Comparison of ENCODE assay signal across 21 cellular contexts in the genomic region with DNA sequence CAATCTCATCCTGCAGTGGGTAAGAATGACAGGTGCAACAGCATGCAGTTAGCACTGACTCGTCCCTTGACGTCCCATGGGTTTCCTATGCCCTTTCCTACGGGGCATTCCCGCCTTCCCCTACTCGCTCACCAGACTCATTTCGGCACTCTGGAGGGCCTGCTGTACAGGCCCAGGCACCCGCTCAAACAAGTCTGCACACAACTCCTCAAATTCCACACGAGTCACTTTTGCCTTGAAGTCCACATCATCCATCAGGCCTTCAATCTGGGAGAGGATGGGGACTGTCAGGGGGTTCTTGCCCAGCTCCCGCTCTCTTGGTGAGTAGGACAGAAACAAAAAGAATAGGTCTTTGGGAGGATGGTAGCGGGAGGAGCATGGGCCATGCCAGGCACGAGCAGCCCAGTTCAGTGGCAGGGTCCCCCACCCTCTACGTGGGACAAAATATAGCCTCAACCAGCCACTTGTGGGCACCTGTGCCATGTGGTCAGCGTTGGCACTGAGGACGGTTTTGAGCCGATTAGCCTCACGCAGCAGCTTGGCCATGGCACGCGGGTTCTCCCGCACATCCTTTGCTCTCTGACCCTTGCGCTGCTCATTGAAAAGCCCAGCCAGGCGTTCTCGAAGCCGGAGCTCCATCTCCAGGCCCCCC. TPM values are rescaled to one million over a fixed set of nuclear protein-coding genes. Genes with fewer than 3 reads are reported as not detected.
DNase-seq lines count a peak whose midpoint lies in the region; ATAC-seq, FAIRE-seq and TF ChIP-seq lines count a peak whose summit lies in the region.
"Had no signal": no experiment of that assay in that cellular context is flagged by ENCODE, and none has a peak within 500 bp of the region (broad histone marks: within the 10 kb centered on the region; RNA-seq: fewer than 3 reads in every experiment).

No MANE protein-coding gene starts in this region.

- TF ChIP-seq CTCF in K562 (IDR thresholded peaks at IDR 0.05 in 2 of 3, conservative IDR thresholded peaks at IDR 0.05 in 1 of 3; ENCODE audit: insufficient read depth in 2 of 3, low read depth in 1 of 3, low read length in 3 of 3): no peak
- TF ChIP-seq CTCF in tibial nerve (IDR thresholded peaks at IDR 0.05): no peak

- no peak for ATAC-seq in activated T-cell treated with anti-CD3 and anti-CD28 coated beads, Interleukin-2, amount 50 U/mL, for 72 hours (replicated peaks in 1 of 2)
- ATAC-seq in HG02840 (IDR thresholded peaks at IDR 0.05; ENCODE audit: low FRiP score, unreplicated experiment): peak; percentile 5
- no peak for ATAC-seq in K562
- ATAC-seq in stimulated activated effector memory CD8-positive, alpha-beta T cell treated with anti-CD3 and anti-CD28 coated beads, Interleukin-12 subunit alpha, Interleukin-12 subunit beta, amount 100 ng/mL, for 72 hours: no peak
- ATAC-seq: CD8-positive, alpha-beta T cell had no signal

- H4K20me1 ChIP-seq in K562 (replicated peaks; ENCODE audit: control insufficient read depth, insufficient read depth, low read length): no peaks in the 10 kb centered on the region

- H3K4me3 ChIP-seq in K562 (no peak overlapping the region), tibial nerve (no peak overlapping the region)
- H3K4me3 ChIP-seq: upper lobe of left lung had no signal

- H3K9me3 ChIP-seq in K562 (replicated peaks; ENCODE audit: control insufficient read depth, insufficient read depth, low read depth, low read length): no peaks in the 10 kb centered on the region
- no peaks in the 10 kb centered on the region for H3K9me3 ChIP-seq in tibial nerve
- H3K9me3 ChIP-seq: upper lobe of left lung had no signal

- peak overlapping the region; percentile 23 to 33 for H3K4me3 Mint-ChIP-seq in activated T-cell treated with anti-CD3 and anti-CD28 coated beads, Interleukin-2, amount 50 U/mL, for 72 hours
- no peak overlapping the region for H3K4me3 Mint-ChIP-seq in stimulated activated effector memory CD8-positive, alpha-beta T cell treated with anti-CD3 and anti-CD28 coated beads, Interleukin-12 subunit alpha, Interleukin-12 subunit beta, amount 100 ng/mL, for 72 hours
- H3K4me3 Mint-ChIP-seq: CD8-positive, alpha-beta T cell; HFFc6 had no signal

- 96% methylated on average over 22 of the region's 23 CpGs for WGBS in K562 (ENCODE audit: insufficient coverage, low coverage, missing lambda C conversion rate)
- 92 to 94% methylated on average over 23 of the region's 23 CpGs for WGBS in tibial nerve, 2 donors

- TF ChIP-seq EP300 in K562 (IDR thresholded peaks at IDR 0.05; ENCODE audit: low read length) (no peak), tibial nerve (IDR thresholded peaks at IDR 0.05) (no peak)

- intact Hi-C loops in K562 (cut with micrococcal nuclease): no loop called here

- H3K9ac ChIP-seq in K562 (ENCODE audit: insufficient read depth in 1 of 2, low read depth in 2 of 2, low read length in 2 of 2): peak overlapping the region in 1 of 2 experiments; percentile 41; a peak in 1 of 4 replicates

- no TSS peak for BruUV-seq in K562 (replicated peaks; lab: Mats Ljungman, UMichigan)

- TF ChIP-seq POLR2A in K562 (conservative IDR thresholded peaks at IDR 0.05) (no peak), tibial nerve (IDR thresholded peaks at IDR 0.05) (no peak)

- no peak overlapping the region for H3K4me2 ChIP-seq in K562 (ENCODE audit: insufficient read depth, low read length)

- peaks cover 3% of the 10 kb centered on the region for H3K9me1 ChIP-seq in K562 (ENCODE audit: control insufficient read depth, insufficient read depth, low read length)

- H3K36me3 Mint-ChIP-seq in activated T-cell treated with anti-CD3 and anti-CD28 coated beads, Interleukin-2, amount 50 U/mL, for 72 hours (ENCODE audit: insufficient read depth in 2 of 2): peaks cover 18 to 47% of the 10 kb centered on the region in 2 donors
- peaks cover 100% of the 10 kb centered on the region for H3K36me3 Mint-ChIP-seq in stimulated activated effector memory CD8-positive, alpha-beta T cell treated with anti-CD3 and anti-CD28 coated beads, Interleukin-12 subunit alpha, Interleukin-12 subunit beta, amount 100 ng/mL, for 72 hours

- H3K36me3 ChIP-seq in K562 (ENCODE audit: control insufficient read depth, insufficient read depth, low read length): peaks cover 85% of the 10 kb centered on the region
- H3K36me3 ChIP-seq in tibial nerve: peaks cover 2 to 80% (median 59%) of the 10 kb centered on the region in 3 donors

- CTCF ChIA-PET in K562 (lab: Yijun Ruan, JAX; ENCODE audit: low intra/inter-chr PET ratio): no interaction called here

- H3K27ac ChIP-seq in K562 (ENCODE audit: extremely low read depth, low read depth, low read length) (no peak overlapping the region), tibial nerve (no peak overlapping the region)
- H3K27ac ChIP-seq: upper lobe of left lung had no signal

- H3K27ac Mint-ChIP-seq in activated T-cell treated with anti-CD3 and anti-CD28 coated beads, Interleukin-2, amount 50 U/mL, for 72 hours: peak overlapping the region; percentile 20
- peak overlapping the region; percentile 13 for H3K27ac Mint-ChIP-seq in stimulated activated effector memory CD8-positive, alpha-beta T cell treated with anti-CD3 and anti-CD28 coated beads, Interleukin-12 subunit alpha, Interleukin-12 subunit beta, amount 100 ng/mL, for 72 hours
- H3K27ac Mint-ChIP-seq: CD8-positive, alpha-beta T cell; HFFc6 had no signal

- POLR2A ChIA-PET in K562 (lab: Yijun Ruan, JAX): interaction anchor here (0.6 to 8.8 kb wide), 2 partner anchors 8 to 57 kb away, joined by 3 to 132 read pairs; no protein-coding TSS in a partner anchor

- TF ChIP-seq RAD21 in K562 (CRISPR knock-in tag; conservative IDR thresholded peaks at IDR 0.05 in 1 of 2, IDR thresholded peaks at IDR 0.05 in 1 of 2): no peak

- no peaks in the 10 kb centered on the region for H3K27me3 ChIP-seq in K562 (ENCODE audit: control insufficient read depth in 2 of 2, insufficient read depth in 2 of 2, low read length in 2 of 2)
- no peaks in the 10 kb centered on the region for H3K27me3 ChIP-seq in tibial nerve
- H3K27me3 ChIP-seq: upper lobe of left lung had no signal

- H3K4me1 ChIP-seq in K562 (replicated peaks in 1 of 2; ENCODE audit: control insufficient read depth in 2 of 2, insufficient read depth in 2 of 2, low read length in 2 of 2): peaks cover 13 to 15% of the 10 kb centered on the region in 2 experiments; a peak in 3 of 5 replicates
- peaks cover 0 to 17% (median 7%) of the 10 kb centered on the region in 4 donors for H3K4me1 ChIP-seq in tibial nerve

- no peak for DNase-seq in activated T-cell treated with anti-CD3 and anti-CD28 coated beads, Interleukin-2, amount 50 U/mL, for 72 hours
- no peak for DNase-seq in activated T-cell treated with anti-CD3 and anti-CD28 coated beads for 4 hours
- no peak for DNase-seq in K562 (ENCODE audit: extremely low read depth in 1 of 4, low spot score in 3 of 4)
- DNase-seq in stimulated activated effector memory CD8-positive, alpha-beta T cell treated with anti-CD3 and anti-CD28 coated beads, Interleukin-12 subunit alpha, Interleukin-12 subunit beta, amount 100 ng/mL, for 72 hours (ENCODE audit: low spot score in 2 of 2): no peak
- DNase-seq in stimulated activated CD4-positive, alpha-beta T cell treated with anti-CD3 and anti-CD28 coated beads, Interleukin-1b, Interleukin-23, amount 100 ng/mL, for 48 hours: no peak
- DNase-seq in NCI-H187 treated with DMSO at 0.1 percent for 48 hours (lab: John Stamatoyannopoulos, UW): no peak
- no peak for DNase-seq in tibial nerve (ENCODE audit: low spot score in 2 of 2)
- DNase-seq: ACHN; CD8-positive, alpha-beta T cell; DMS79 treated with DMSO at 0.1 percent for 48 hours; effector CD8-positive, alpha-beta T cell; HFFc6; MM.1S; NCI-H1930; NCI-H446; NK-92 treated with Interleukin-12 subunit alpha and Interleukin-12 subunit beta, amount 100 ng/mL, for 24 hours; stimulated activated naive CD4-positive, alpha-beta T cell; SW 1271; upper lobe of left lung had no signal

- H3K9me3 Mint-ChIP-seq in activated T-cell treated with anti-CD3 and anti-CD28 coated beads, Interleukin-2, amount 50 U/mL, for 72 hours: no peaks in the 10 kb centered on the region
- H3K9me3 Mint-ChIP-seq in stimulated activated effector memory CD8-positive, alpha-beta T cell treated with anti-CD3 and anti-CD28 coated beads, Interleukin-12 subunit alpha, Interleukin-12 subunit beta, amount 100 ng/mL, for 72 hours: no peaks in the 10 kb centered on the region
- H3K9me3 Mint-ChIP-seq: CD8-positive, alpha-beta T cell; HFFc6; natural killer cell treated with Interleukin-12 subunit alpha and Interleukin-12 subunit beta and Interleukin-15 and Interleukin-18, amount 100 ng/mL, for 72 hours had no signal

- H3K27me3 Mint-ChIP-seq in activated T-cell treated with anti-CD3 and anti-CD28 coated beads, Interleukin-2, amount 50 U/mL, for 72 hours (ENCODE audit: low read depth): no peaks in the 10 kb centered on the region
- H3K27me3 Mint-ChIP-seq: natural killer cell treated with Interleukin-12 subunit alpha and Interleukin-12 subunit beta and Interleukin-15 and Interleukin-18, amount 100 ng/mL, for 72 hours had no signal

- H3K79me2 ChIP-seq in K562 (ENCODE audit: control insufficient read depth, insufficient read depth, low read length): peaks cover 30% of the 10 kb centered on the region

- no peak overlapping the region for H2AFZ ChIP-seq in K562 (ENCODE audit: low read depth, low read length)

- in situ Hi-C loops in K562 (cut with MboI): no loop called here

- peaks cover 68% of the 10 kb centered on the region for H3K4me1 Mint-ChIP-seq in activated T-cell treated with anti-CD3 and anti-CD28 coated beads, Interleukin-2, amount 50 U/mL, for 72 hours (ENCODE audit: low read depth)
- H3K4me1 Mint-ChIP-seq in stimulated activated effector memory CD8-positive, alpha-beta T cell treated with anti-CD3 and anti-CD28 coated beads, Interleukin-12 subunit alpha, Interleukin-12 subunit beta, amount 100 ng/mL, for 72 hours: peaks cover 56% of the 10 kb centered on the region

- no peak for FAIRE-seq in K562 (lab: Jason Lieb, UNC)

RNA-seq across cellular contexts. Expression of gene HYOU1, which starts 4.7 kb away (rescaled TPM):
- total RNA-seq in activated T-cell treated with anti-CD3 and anti-CD28 coated beads, Interleukin-2, amount 50 U/mL, for 72 hours: 100 to 1,000 TPM; 199 to 232 TPM
- total RNA-seq in K562 (2011; cell fraction: chromatin; rRNA removed; ENCODE audit: low replicate concordance): 358 and 605 TPM in 2 replicates
- total RNA-seq in K562 (2011; cell fraction: nucleolus; rRNA removed): 442 and 449 TPM in 2 replicates
- 467 and 490 TPM in 2 replicates for total RNA-seq in K562 (2011; cell fraction: nucleoplasm; rRNA removed)
- total RNA-seq in K562 (2014; rRNA removed) (128 and 132 TPM in 2 replicates), K562 (2014; rRNA removed; fragmentation: Illumina TruSeq; extraction: Trizol) (95.2 and 104 TPM in 2 replicates), K562 (2015; rRNA removed; fragmentation: Illumina TruSeq; extraction: Trizol) (124 and 125 TPM in 2 replicates), K562 (2021) (193 and 197 TPM in 2 replicates), tibial nerve (100 to 1,000 TPM in 1 of 4 donors, 10 to 100 TPM in 3; 78.1 to 102 (median 91.3) TPM)
- polyA plus RNA-seq in K562 (2011; rRNA removed) (159 and 196 TPM in 2 replicates), K562 (2014; fragmentation: Illumina TruSeq; extraction: Trizol) (180 and 197 TPM in 2 replicates), K562 (2014; fragmentation: Nextera tagmentation; extraction: Ambion mirVana) (10 to 100 TPM; 19.5 to 46.2 TPM), K562 (2014; rRNA removed) (145 and 151 TPM in 2 replicates)
- 195 and 205 TPM in 2 replicates for polyA plus RNA-seq in K562 (2011; cell fraction: cytosol; rRNA removed)
- polyA plus RNA-seq in K562 (2011; cell fraction: nucleus; rRNA removed): 158 and 198 TPM in 2 replicates
- polyA plus RNA-seq in K562 (2012): 135 and 352 TPM in 2 replicates
- polyA minus RNA-seq in K562 (2011; rRNA and poly(A)+ RNA removed): 167 and 177 TPM in 2 replicates
- 92.7 and 93.6 TPM in 2 replicates for polyA minus RNA-seq in K562 (2011; cell fraction: cytosol; rRNA and poly(A)+ RNA removed)
- polyA minus RNA-seq in K562 (2011; cell fraction: nucleus; rRNA and poly(A)+ RNA removed): 42.5 and 79.6 TPM in 2 replicates

RNA-seq across cellular contexts. Expression of gene VPS11, which starts 15.3 kb away (rescaled TPM):
- total RNA-seq in activated T-cell treated with anti-CD3 and anti-CD28 coated beads, Interleukin-2, amount 50 U/mL, for 72 hours: 10 to 100 TPM; 24.0 to 24.2 TPM
- 48.5 and 85.1 TPM in 2 replicates for total RNA-seq in K562 (2011; cell fraction: chromatin; rRNA removed; ENCODE audit: low replicate concordance)
- 45.9 and 54.7 TPM in 2 replicates for total RNA-seq in K562 (2011; cell fraction: nucleolus; rRNA removed)
- 43.9 and 49.8 TPM in 2 replicates for total RNA-seq in K562 (2011; cell fraction: nucleoplasm; rRNA removed)
- total RNA-seq in K562 (2014; rRNA removed) (31.2 and 38.7 TPM in 2 replicates), K562 (2014; rRNA removed; fragmentation: Illumina TruSeq; extraction: Trizol) (20.4 and 23.0 TPM in 2 replicates), K562 (2015; rRNA removed; fragmentation: Illumina TruSeq; extraction: Trizol) (31.3 and 33.5 TPM in 2 replicates), K562 (2021) (25.5 and 28.6 TPM in 2 replicates), tibial nerve (10 to 100 TPM; 25.8 to 54.9 (median 37.1) TPM)
- polyA plus RNA-seq in K562 (2011; rRNA removed) (14.1 and 16.7 TPM in 2 replicates), K562 (2014; fragmentation: Illumina TruSeq; extraction: Trizol) (31.1 and 35.5 TPM in 2 replicates), K562 (2014; fragmentation: Nextera tagmentation; extraction: Ambion mirVana) (10 to 100 TPM; 19.7 to 31.6 TPM), K562 (2014; rRNA removed) (24.9 and 27.5 TPM in 2 replicates)
- 19.3 and 19.7 TPM in 2 replicates for polyA plus RNA-seq in K562 (2011; cell fraction: cytosol; rRNA removed)
- polyA plus RNA-seq in K562 (2011; cell fraction: nucleus; rRNA removed): 37.0 and 59.4 TPM in 2 replicates
- 30.8 and 37.2 TPM in 2 replicates for polyA plus RNA-seq in K562 (2012)
- polyA minus RNA-seq in K562 (2011; rRNA and poly(A)+ RNA removed): 20.5 and 26.5 TPM in 2 replicates
- 17.9 and 24.6 TPM in 2 replicates for polyA minus RNA-seq in K562 (2011; cell fraction: cytosol; rRNA and poly(A)+ RNA removed)
- polyA minus RNA-seq in K562 (2011; cell fraction: nucleus; rRNA and poly(A)+ RNA removed): 16.6 and 18.9 TPM in 2 replicates

RNA-seq across cellular contexts. Expression of gene SLC37A4, which starts 21.6 kb away (rescaled TPM):
- 10 to 100 TPM; 35.8 to 41.4 TPM for total RNA-seq in activated T-cell treated with anti-CD3 and anti-CD28 coated beads, Interleukin-2, amount 50 U/mL, for 72 hours
- total RNA-seq in K562 (2011; cell fraction: chromatin; rRNA removed; ENCODE audit: low replicate concordance): 93.5 and 200 TPM in 2 replicates
- 179 and 193 TPM in 2 replicates for total RNA-seq in K562 (2011; cell fraction: nucleolus; rRNA removed)
- total RNA-seq in K562 (2011; cell fraction: nucleoplasm; rRNA removed): 133 and 149 TPM in 2 replicates
- 27.9 and 34.1 TPM in 2 replicates for total RNA-seq in K562 (2014; rRNA removed)
- 34.5 and 35.7 TPM in 2 replicates for total RNA-seq in K562 (2014; rRNA removed; fragmentation: Illumina TruSeq; extraction: Trizol)
- total RNA-seq in K562 (2015; rRNA removed; fragmentation: Illumina TruSeq; extraction: Trizol): 27.9 and 28.2 TPM in 2 replicates
- total RNA-seq in K562 (2021): 48.8 and 49.8 TPM in 2 replicates
- 73.9 and 87.9 TPM in 2 replicates for polyA plus RNA-seq in K562 (2011; rRNA removed)
- polyA plus RNA-seq in K562 (2011; cell fraction: cytosol; rRNA removed): 125 and 133 TPM in 2 replicates
- 272 and 287 TPM in 2 replicates for polyA plus RNA-seq in K562 (2011; cell fraction: nucleus; rRNA removed)
- polyA plus RNA-seq in K562 (2012): 36.4 and 40.1 TPM in 2 replicates
- 54.6 and 55.2 TPM in 2 replicates for polyA plus RNA-seq in K562 (2014; fragmentation: Illumina TruSeq; extraction: Trizol)
- 10 to 100 TPM; 24.7 to 40.7 TPM for polyA plus RNA-seq in K562 (2014; fragmentation: Nextera tagmentation; extraction: Ambion mirVana)
- polyA plus RNA-seq in K562 (2014; rRNA removed): 54.6 and 55.0 TPM in 2 replicates
- polyA minus RNA-seq in K562 (2011; rRNA and poly(A)+ RNA removed): 95.1 and 110 TPM in 2 replicates
- polyA minus RNA-seq in K562 (2011; cell fraction: cytosol; rRNA and poly(A)+ RNA removed): 31.7 and 35.4 TPM in 2 replicates
- 44.6 and 66.4 TPM in 2 replicates for polyA minus RNA-seq in K562 (2011; cell fraction: nucleus; rRNA and poly(A)+ RNA removed)
- total RNA-seq in tibial nerve: 10 to 100 TPM; 24.6 to 32.2 (median 29.2) TPM

RNA-seq across cellular contexts. Expression of gene HMBS, which starts 32.4 kb away (rescaled TPM):
- 10 to 100 TPM; 31.6 to 42.5 TPM for total RNA-seq in activated T-cell treated with anti-CD3 and anti-CD28 coated beads, Interleukin-2, amount 50 U/mL, for 72 hours
- 269 and 490 TPM in 2 replicates for total RNA-seq in K562 (2011; cell fraction: chromatin; rRNA removed; ENCODE audit: low replicate concordance)
- total RNA-seq in K562 (2011; cell fraction: nucleolus; rRNA removed): 337 and 417 TPM in 2 replicates
- total RNA-seq in K562 (2011; cell fraction: nucleoplasm; rRNA removed): 304 and 321 TPM in 2 replicates
- total RNA-seq in K562 (2014; rRNA removed) (82.8 and 118 TPM in 2 replicates), K562 (2014; rRNA removed; fragmentation: Illumina TruSeq; extraction: Trizol) (108 and 113 TPM in 2 replicates), K562 (2015; rRNA removed; fragmentation: Illumina TruSeq; extraction: Trizol) (52.3 and 56.9 TPM in 2 replicates), K562 (2021) (272 and 282 TPM in 2 replicates), tibial nerve (10 to 100 TPM in 3 of 4 donors, 1 to 10 TPM in 1; 6.7 to 18.3 (median 10.6) TPM)
- polyA plus RNA-seq in K562 (2011; rRNA removed) (311 and 380 TPM in 2 replicates), K562 (2014; fragmentation: Illumina TruSeq; extraction: Trizol) (286 and 323 TPM in 2 replicates), K562 (2014; fragmentation: Nextera tagmentation; extraction: Ambion mirVana) (100 to 1,000 TPM; 308 to 385 TPM), K562 (2014; rRNA removed) (294 and 314 TPM in 2 replicates)
- polyA plus RNA-seq in K562 (2011; cell fraction: cytosol; rRNA removed): 268 and 371 TPM in 2 replicates
- polyA plus RNA-seq in K562 (2011; cell fraction: nucleus; rRNA removed): 618 and 678 TPM in 2 replicates
- polyA plus RNA-seq in K562 (2012): 146 and 173 TPM in 2 replicates
- 161 and 230 TPM in 2 replicates for polyA minus RNA-seq in K562 (2011; rRNA and poly(A)+ RNA removed)
- 85.6 and 104 TPM in 2 replicates for polyA minus RNA-seq in K562 (2011; cell fraction: cytosol; rRNA and poly(A)+ RNA removed)
- 144 and 221 TPM in 2 replicates for polyA minus RNA-seq in K562 (2011; cell fraction: nucleus; rRNA and poly(A)+ RNA removed)

RNA-seq across cellular contexts. Expression of gene TRAPPC4, which starts 33.7 kb away (rescaled TPM):
- total RNA-seq in activated T-cell treated with anti-CD3 and anti-CD28 coated beads, Interleukin-2, amount 50 U/mL, for 72 hours: 10 to 100 TPM; 59.3 to 70.0 TPM
- total RNA-seq in K562 (2011; cell fraction: chromatin; rRNA removed; ENCODE audit: low replicate concordance): 76.0 and 138 TPM in 2 replicates
- total RNA-seq in K562 (2011; cell fraction: nucleolus; rRNA removed): 134 and 149 TPM in 2 replicates
- total RNA-seq in K562 (2011; cell fraction: nucleoplasm; rRNA removed): 122 and 136 TPM in 2 replicates
- total RNA-seq in K562 (2014; rRNA removed) (132 and 142 TPM in 2 replicates), K562 (2014; rRNA removed; fragmentation: Illumina TruSeq; extraction: Trizol) (142 and 147 TPM in 2 replicates), K562 (2015; rRNA removed; fragmentation: Illumina TruSeq; extraction: Trizol) (137 and 139 TPM in 2 replicates), K562 (2021) (139 TPM in 2 replicates), tibial nerve (10 to 100 TPM; 64.7 to 92.0 (median 81.8) TPM)
- polyA plus RNA-seq in K562 (2011; rRNA removed) (205 and 232 TPM in 2 replicates), K562 (2014; fragmentation: Illumina TruSeq; extraction: Trizol) (121 and 127 TPM in 2 replicates), K562 (2014; fragmentation: Nextera tagmentation; extraction: Ambion mirVana) (100 to 1,000 TPM; 455 to 524 TPM), K562 (2014; rRNA removed) (152 and 159 TPM in 2 replicates)
- polyA plus RNA-seq in K562 (2011; cell fraction: cytosol; rRNA removed): 349 and 363 TPM in 2 replicates
- 108 and 126 TPM in 2 replicates for polyA plus RNA-seq in K562 (2011; cell fraction: nucleus; rRNA removed)
- polyA plus RNA-seq in K562 (2012): 139 and 188 TPM in 2 replicates
- polyA minus RNA-seq in K562 (2011; rRNA and poly(A)+ RNA removed): 121 and 192 TPM in 2 replicates
- polyA minus RNA-seq in K562 (2011; cell fraction: cytosol; rRNA and poly(A)+ RNA removed): 33.1 and 51.2 TPM in 2 replicates
- polyA minus RNA-seq in K562 (2011; cell fraction: nucleus; rRNA and poly(A)+ RNA removed): 44.2 and 59.3 TPM in 2 replicates
